ENCODE assay signal across 10 cellular contexts in the genomic region with DNA sequence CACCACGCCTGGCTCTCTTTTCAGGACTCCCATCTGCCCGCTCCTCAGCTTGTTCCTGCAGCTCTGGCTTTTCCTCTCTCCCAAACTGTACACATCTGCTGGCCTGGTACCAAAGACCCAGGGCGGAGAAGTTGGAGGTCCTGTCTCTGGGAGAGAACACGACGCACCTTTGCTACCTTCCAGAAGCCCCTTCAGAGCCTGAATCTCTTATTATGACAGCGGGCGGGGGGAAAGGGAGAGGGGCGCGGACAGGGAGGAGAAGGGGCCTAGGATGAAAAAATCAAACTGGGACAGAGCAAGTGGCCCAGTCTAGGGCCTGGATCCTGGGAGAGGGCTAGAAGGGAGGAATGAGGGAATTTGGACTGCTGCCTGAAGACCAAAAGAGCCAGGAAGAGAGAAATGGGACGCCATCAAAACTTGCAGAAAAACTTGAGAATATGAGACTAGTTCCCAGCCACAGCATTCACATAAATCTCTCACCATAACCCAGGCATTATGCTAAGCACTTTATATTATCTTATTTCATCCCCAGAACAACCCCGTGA. TPM values are rescaled to one million over a fixed set of nuclear protein-coding genes. Genes with fewer than 3 reads are reported as not detected.
DNase-seq lines count a peak whose midpoint lies in the region; ATAC-seq, FAIRE-seq and TF ChIP-seq lines count a peak whose summit lies in the region.
"Had no signal": no experiment of that assay in that cellular context is flagged by ENCODE, and none has a peak within 500 bp of the region (broad histone marks: within the 10 kb centered on the region; RNA-seq: fewer than 3 reads in every experiment).

No MANE protein-coding gene starts in this region.

- no peaks in the 10 kb centered on the region for H3K9me2 ChIP-seq in DOHH2 (replicated peaks; ENCODE audit: control insufficient read depth, low read length)
- no peaks in the 10 kb centered on the region for H3K9me2 ChIP-seq in hepatocyte (replicated peaks; ENCODE audit: insufficient read depth)

- H4K20me1 ChIP-seq in DOHH2 (ENCODE audit: control insufficient read depth, insufficient read depth, low read depth, low read length) (no peaks in the 10 kb centered on the region), hepatocyte (ENCODE audit: insufficient read depth, poor library complexity, severe bottlenecking) (peaks cover 22% of the 10 kb centered on the region)

- H3K4me3 ChIP-seq in DOHH2 (ENCODE audit: low read length), result peak overlapping the region; percentile 63
- peak overlapping the region; percentile 11 for H3K4me3 ChIP-seq in hepatocyte
- peak overlapping the region; percentile 62 for H3K4me3 ChIP-seq in skeletal muscle cell (ENCODE audit: low read depth, low read length)

- H3F3A ChIP-seq in DOHH2 (ENCODE audit: control insufficient read depth, insufficient read depth), result peaks cover 11% of the 10 kb centered on the region

- H3K4me1 Mint-ChIP-seq in activated T-helper 17 cell treated with anti-CD3 and anti-CD28 coated beads, Interleukin-2, amount 50 U/mL, for 72 hours, result peaks cover 36% of the 10 kb centered on the region

- 19 to 23% (median 22%) methylated on average over 11 of the region's 11 CpGs for WGBS in adipose tissue, 3 donors
- WGBS in hepatocyte (ENCODE audit: low lambda C conversion rate, missing lambda C conversion rate), result 51% methylated on average over 10 of the region's 11 CpGs

- H3K4me2 ChIP-seq in DOHH2 (ENCODE audit: low read length) (peak overlapping the region; percentile 99), hepatocyte (peak overlapping the region; percentile 87)

- H3K27ac ChIP-seq in DOHH2 (ENCODE audit: low read depth, low read length) (no peak overlapping the region), adipose tissue (ENCODE audit: low read depth, low read length) (peak overlapping the region; percentile 90), hepatocyte (peak overlapping the region; percentile 99)

- no peaks in the 10 kb centered on the region for H3K27me3 Mint-ChIP-seq in activated T-helper 17 cell treated with anti-CD3 and anti-CD28 coated beads, Interleukin-2, amount 50 U/mL, for 72 hours

- peaks cover 76% of the 10 kb centered on the region for H3K4me1 ChIP-seq in DOHH2 (ENCODE audit: control insufficient read depth, low read length)
- peaks cover 33% of the 10 kb centered on the region for H3K4me1 ChIP-seq in hepatocyte (ENCODE audit: insufficient read depth)

- H3K36me3 Mint-ChIP-seq in activated T-helper 17 cell treated with anti-CD3 and anti-CD28 coated beads, Interleukin-2, amount 50 U/mL, for 72 hours (ENCODE audit: low read depth), result peaks cover 18% of the 10 kb centered on the region

- H3K27me3 ChIP-seq in DOHH2 (ENCODE audit: control insufficient read depth, low read length), result no peaks in the 10 kb centered on the region
- H3K27me3 ChIP-seq in hepatocyte, result no peaks in the 10 kb centered on the region

- no peak for TF ChIP-seq CTCF in DOHH2 (IDR thresholded peaks at IDR 0.05; ENCODE audit: low read depth, low read length, poor library complexity, severe bottlenecking)
- no peak for TF ChIP-seq CTCF in hepatocyte (IDR thresholded peaks at IDR 0.05; ENCODE audit: poor library complexity)

- FAIRE-seq in RCC 7860 (lab: Jason Lieb, UNC), result no peak

- H3K9me3 Mint-ChIP-seq in activated T-helper 17 cell treated with anti-CD3 and anti-CD28 coated beads, Interleukin-2, amount 50 U/mL, for 72 hours, result no peaks in the 10 kb centered on the region

- no peak for ATAC-seq in activated T-helper 17 cell treated with anti-CD3 and anti-CD28 coated beads, Interleukin-2, amount 50 U/mL, for 72 hours (replicated peaks)

- DNase-seq in hepatocyte (ENCODE audit: low spot score) (no peak), skeletal muscle cell (ENCODE audit: low read depth) (no peak), RCC 7860 (ENCODE audit: low spot score) (no peak), SK-N-DZ (ENCODE audit: low spot score) (no peak)
- DNase-seq in stimulated activated CD4-positive, alpha-beta T cell treated with anti-CD3 and anti-CD28 coated beads, Interleukin-12 subunit alpha, Interleukin-12 subunit beta, amount 100 ng/mL, for 4 hours, result no peak

- H2AFZ ChIP-seq in hepatocyte, result no peak overlapping the region

- H3K4me3 Mint-ChIP-seq in activated T-helper 17 cell treated with anti-CD3 and anti-CD28 coated beads, Interleukin-2, amount 50 U/mL, for 72 hours, result no peak overlapping the region

- H3K36me3 ChIP-seq in DOHH2 (ENCODE audit: control insufficient read depth, low read length) (peaks cover 25% of the 10 kb centered on the region), hepatocyte (replicated peaks; ENCODE audit: insufficient read depth, low read depth) (no peaks in the 10 kb centered on the region)

- H3K27ac Mint-ChIP-seq in activated T-helper 17 cell treated with anti-CD3 and anti-CD28 coated beads, Interleukin-2, amount 50 U/mL, for 72 hours, result no peak overlapping the region

- no peaks in the 10 kb centered on the region for H3K9me3 ChIP-seq in DOHH2 (ENCODE audit: control insufficient read depth, insufficient read depth, low read length)
- no peaks in the 10 kb centered on the region for H3K9me3 ChIP-seq in hepatocyte (ENCODE audit: low read depth)
- H3K9me3 ChIP-seq: HAP-1 had no signal

- H3K79me2 ChIP-seq in DOHH2 (ENCODE audit: control insufficient read depth, low read length) (peaks cover 29% of the 10 kb centered on the region), hepatocyte (peaks cover 41% of the 10 kb centered on the region)

RNA-seq across cellular contexts. Expression of gene PER1, which starts 2.5 kb away (rescaled TPM):
- 100 to 1,000 TPM in 2 of 3 donors, 10 to 100 TPM in 1; 89.7 to 239 (median 142) TPM for polyA plus RNA-seq in adipose tissue
- 35.3 and 36.5 TPM in 2 replicates for total RNA-seq in hepatocyte
- polyA plus RNA-seq in hepatocyte, result 107 and 143 TPM in 2 replicates
- total RNA-seq in activated T-helper 17 cell treated with anti-CD3 and anti-CD28 coated beads, Interleukin-2, amount 50 U/mL, for 72 hours, result 100 to 1,000 TPM in 1 of 2 donors, 10 to 100 TPM in 1; 52.0 to 269 TPM
- polyA plus RNA-seq in SK-N-DZ (2014; cell fraction: cytosol; rRNA removed), result 8.1 and 24.4 TPM in 2 replicates
- polyA plus RNA-seq in SK-N-DZ (2014; cell fraction: nucleus; rRNA removed), result 10.2 and 34.8 TPM in 2 replicates

RNA-seq across cellular contexts. Expression of gene VAMP2, which starts 8.1 kb away (rescaled TPM):
- polyA plus RNA-seq in adipose tissue (10 to 100 TPM; 36.0 to 52.6 (median 49.6) TPM), hepatocyte (44.6 and 85.7 TPM in 2 replicates)
- 8.2 and 8.5 TPM in 2 replicates for total RNA-seq in hepatocyte
- total RNA-seq in activated T-helper 17 cell treated with anti-CD3 and anti-CD28 coated beads, Interleukin-2, amount 50 U/mL, for 72 hours, result 10 to 100 TPM; 41.7 to 66.2 TPM
- 20.2 and 21.1 TPM in 2 replicates for polyA plus RNA-seq in SK-N-DZ (2014; cell fraction: cytosol; rRNA removed)
- 33.0 and 65.8 TPM in 2 replicates for polyA plus RNA-seq in SK-N-DZ (2014; cell fraction: nucleus; rRNA removed)

RNA-seq across cellular contexts. Expression of gene TMEM107, which starts 21.5 kb away (rescaled TPM):
- polyA plus RNA-seq in adipose tissue (10 to 100 TPM in 1 of 3 donors, 1 to 10 TPM in 2; 4.5 to 12.1 (median 8.6) TPM), hepatocyte (12.8 and 13.6 TPM in 2 replicates)
- total RNA-seq in hepatocyte, result 21.1 and 25.3 TPM in 2 replicates
- total RNA-seq in activated T-helper 17 cell treated with anti-CD3 and anti-CD28 coated beads, Interleukin-2, amount 50 U/mL, for 72 hours, result 10 to 100 TPM; 43.3 to 45.3 TPM
- 32.7 and 35.3 TPM in 2 replicates for polyA plus RNA-seq in SK-N-DZ (2014; cell fraction: cytosol; rRNA removed)
- polyA plus RNA-seq in SK-N-DZ (2014; cell fraction: nucleus; rRNA removed), result 42.2 and 44.9 TPM in 2 replicates

RNA-seq across cellular contexts. Expression of gene HES7, which starts 30.8 kb away (rescaled TPM):
- polyA plus RNA-seq in adipose tissue (under 1 TPM in 2 of 3 donors, not detected in 1; 0.03 to 0.16 TPM), hepatocyte (not detected in 2 replicates)
- not detected in 2 replicates for total RNA-seq in hepatocyte
- 10 to 100 TPM in 1 of 2 donors, 1 to 10 TPM in 1; 2.9 to 10.0 TPM for total RNA-seq in activated T-helper 17 cell treated with anti-CD3 and anti-CD28 coated beads, Interleukin-2, amount 50 U/mL, for 72 hours
- polyA plus RNA-seq in SK-N-DZ (2014; cell fraction: cytosol; rRNA removed), result 2.8 and 5.1 TPM in 2 replicates
- polyA plus RNA-seq in SK-N-DZ (2014; cell fraction: nucleus; rRNA removed), result 3.8 and 5.2 TPM in 2 replicates
- total RNA-seq: dermis blood vessel endothelial cell had no signal

RNA-seq across cellular contexts. Expression of gene BORCS6, which starts 35.3 kb away (rescaled TPM):
- 10 to 100 TPM in 1 of 3 donors, 1 to 10 TPM in 2; 3.3 to 13.9 (median 5.2) TPM for polyA plus RNA-seq in adipose tissue
- 9.4 and 10.7 TPM in 2 replicates for total RNA-seq in hepatocyte
- polyA plus RNA-seq in hepatocyte, result 7.7 and 10.2 TPM in 2 replicates
- total RNA-seq in activated T-helper 17 cell treated with anti-CD3 and anti-CD28 coated beads, Interleukin-2, amount 50 U/mL, for 72 hours, result 1 to 10 TPM; 4.7 to 7.0 TPM
- polyA plus RNA-seq in SK-N-DZ (2014; cell fraction: cytosol; rRNA removed), result 7.7 and 9.6 TPM in 2 replicates
- 3.0 and 7.0 TPM in 2 replicates for polyA plus RNA-seq in SK-N-DZ (2014; cell fraction: nucleus; rRNA removed)

Comparison
In these comparisons a context has a peak if more than half of its experiments do, and no peak if none do; other contexts are left out.
1. H3K4me3 ChIP-seq: peak in every context shown above with its lines; median percentile 63 in DOHH2; 62 in skeletal muscle cell; 11 in hepatocyte.